13 cellular contexts compared by ENCODE assay signal in the genomic region with DNA sequence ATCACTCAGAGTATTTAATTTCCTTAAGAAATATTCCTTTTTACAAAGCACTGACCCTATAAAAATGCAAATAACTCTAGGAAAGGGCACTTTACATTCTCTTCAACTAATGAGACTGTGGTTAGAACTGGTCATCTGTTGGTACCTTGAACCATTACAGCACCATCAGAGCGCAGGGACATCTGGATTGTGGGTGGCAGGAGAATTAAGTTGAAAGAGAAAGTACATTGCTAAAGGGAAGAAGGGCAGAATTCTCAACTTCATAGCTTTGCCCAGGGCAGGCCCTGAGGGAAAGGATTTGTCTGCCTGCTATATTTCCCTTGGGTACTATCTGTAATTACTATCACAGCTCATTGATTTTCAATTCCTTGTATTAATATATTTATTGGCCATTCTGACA.
DNase-seq lines count a peak whose midpoint lies in the region; ATAC-seq and TF ChIP-seq lines count a peak whose summit lies in the region.
"Had no signal": no experiment of that assay in that cellular context is flagged by ENCODE, and none has a peak within 500 bp of the region (broad histone marks: within the 10 kb centered on the region; RNA-seq: fewer than 3 reads in every experiment).

No MANE protein-coding gene starts in this region.

- dilution Hi-C loops in IMR-90 (cut with HindIII; ENCODE audit: low sequenced_read_pairs, unreplicated experiment): no loop called here

- in situ Hi-C loops in IMR-90 (cut with MboI; ENCODE audit: low sequenced_read_pairs): no loop called here

- H3K14ac ChIP-seq in IMR-90 (replicated peaks; ENCODE audit: low read depth, low read length): 0 out of 2 replicates have a peak overlapping the region, but pooled peaks have one; percentile 53

- peak overlapping the region; percentile 69 for H3K4ac ChIP-seq in IMR-90 (ENCODE audit: low read depth, low read length)

- TF ChIP-seq RAD21 in IMR-90 (IDR thresholded peaks at IDR 0.05; ENCODE audit: low read length) (no peak), neural cell (conservative IDR thresholded peaks at IDR 0.05) (no peak)

- TF ChIP-seq CTCF in BE2C (IDR thresholded peaks at IDR 0.05; ENCODE audit: low read depth, low read length) (no peak), IMR-90 (conservative IDR thresholded peaks at IDR 0.05; ENCODE audit: low read depth, low read length) (no peak), neural cell (IDR thresholded peaks at IDR 0.05; ENCODE audit: poor library complexity, severe bottlenecking) (no peak), right lobe of liver (IDR thresholded peaks at IDR 0.05) (no peak)

- H3K9me2 ChIP-seq in neural cell (ENCODE audit: insufficient read depth, low read length): no peaks in the 10 kb centered on the region

- H3K4me2 ChIP-seq in IMR-90 (ENCODE audit: low read depth, low read length): no peak overlapping the region
- peak overlapping the region; percentile 42 for H3K4me2 ChIP-seq in neural cell (ENCODE audit: low read length)

- no peak for TF ChIP-seq EP300 in neural cell (conservative IDR thresholded peaks at IDR 0.05; ENCODE audit: poor library complexity, severe bottlenecking)

- H3K79me1 ChIP-seq in IMR-90 (ENCODE audit: low read depth in 1 of 2, low read length in 2 of 2): peaks cover 21 to 60% of the 10 kb centered on the region in 2 experiments

- H4K91ac ChIP-seq in IMR-90 (ENCODE audit: insufficient read depth, low read depth, low read length): 0 out of 2 replicates have a peak overlapping the region, but pooled peaks have one; percentile 19

- H2AK5ac ChIP-seq in IMR-90 (ENCODE audit: low read depth, low read length): peak overlapping the region; percentile 37; the same call in 1 of the 2 replicates

- H2BK15ac ChIP-seq in IMR-90 (ENCODE audit: low read depth, low read length): no peak overlapping the region

- H2BK5ac ChIP-seq in IMR-90 (ENCODE audit: low read depth, low read length, poor library complexity, severe bottlenecking): no peak overlapping the region

- BruUV-seq in IMR-90 (replicated peaks; lab: Mats Ljungman, UMichigan): no TSS peak

- H3K9me3 ChIP-seq in BE2C (no peaks in the 10 kb centered on the region), IMR-90 (ENCODE audit: control insufficient read depth, insufficient read depth, low read length) (no peaks in the 10 kb centered on the region), neural cell (ENCODE audit: low read length) (no peaks in the 10 kb centered on the region), right lobe of liver (no peaks in the 10 kb centered on the region)
- H3K9me3 ChIP-seq: Peyer's patch, SJCRH30 had no signal

- H3K36me3 ChIP-seq in BE2C (no peaks in the 10 kb centered on the region), IMR-90 (ENCODE audit: control insufficient read depth, insufficient read depth, low read length) (no peaks in the 10 kb centered on the region), neural cell (ENCODE audit: insufficient read depth, low read length) (no peaks in the 10 kb centered on the region), right lobe of liver (no peaks in the 10 kb centered on the region)
- H3K36me3 ChIP-seq: Peyer's patch, SJCRH30 had no signal

- WGBS in IMR-90 (ENCODE audit: extremely low coverage in 2 of 2, insufficient read length in 1 of 2), 2 experiments: no CpG with 5 or more reads among the region's 1 CpG
- WGBS in right lobe of liver (ENCODE audit: insufficient coverage, low coverage, low lambda C conversion rate, missing lambda C conversion rate): 81% methylated on average over 1 of the region's 1 CpG

- H3K79me2 ChIP-seq in neural cell (replicated peaks; ENCODE audit: insufficient read depth, low read length): peaks cover 3% of the 10 kb centered on the region

- DNase-seq in BE2C (peak; percentile 11), IMR-90 (no peak), astrocyte of the hippocampus (ENCODE audit: low read depth, low spot score) (peak; percentile 41), right lobe of liver (no peak), left ventricle myocardium superior (no peak)
- DNase-seq: CD8-positive, alpha-beta T cell; NCI-H1417 treated with DMSO at 0.1 percent for 48 hours; NCI-H2029; NCI-H510A treated with DMSO at 0.1 percent for 48 hours; Peyer's patch; SJCRH30 had no signal

- H3K23ac ChIP-seq in IMR-90 (ENCODE audit: low read depth, low read length): peak overlapping the region; percentile 35; the same call in 1 of the 2 replicates

- intact Hi-C loops in IMR-90 (cut with micrococcal nuclease): loop anchor here (5.0 kb wide), 1 partner anchor 85 kb away; no protein-coding TSS in a partner anchor
- intact Hi-C loops in right lobe of liver (cut with DNase I): no loop called here
- intact Hi-C loops in left ventricle myocardium superior (cut with micrococcal nuclease): no loop called here

- H2BK20ac ChIP-seq in IMR-90 (ENCODE audit: low read depth, low read length): peak overlapping the region; percentile 53; the same call in 1 of the 2 replicates

- H2AFZ ChIP-seq in IMR-90 (replicated peaks; ENCODE audit: low read length, poor library complexity): no peak overlapping the region
- H2AFZ ChIP-seq in neural cell (ENCODE audit: low read depth, low read length): no peak overlapping the region

- no peaks in the 10 kb centered on the region for H3F3A ChIP-seq in neural cell (ENCODE audit: insufficient read depth, low read length, poor library complexity, severe bottlenecking)

- peak overlapping the region; percentile 14; the same call in 1 of the 2 replicates for H3K18ac ChIP-seq in IMR-90 (ENCODE audit: low read depth, low read length)

- no peak overlapping the region for H3K56ac ChIP-seq in IMR-90 (ENCODE audit: extremely low read depth, insufficient read depth, low read length)

- H3K4me1 ChIP-seq in BE2C (peaks cover 2% of the 10 kb centered on the region), IMR-90 (ENCODE audit: control insufficient read depth, insufficient read depth, low read length) (peaks cover 20% of the 10 kb centered on the region), right lobe of liver (peaks cover 0 to 6% (median 0%) of the 10 kb centered on the region in 4 donors)
- H3K4me1 ChIP-seq: Peyer's patch had no signal

- no peak overlapping the region for H4K5ac ChIP-seq in IMR-90 (ENCODE audit: low read depth, low read length)

- H3K4me3 ChIP-seq in BE2C (ENCODE audit: low read depth, low read length) (no peak overlapping the region), IMR-90 (ENCODE audit: insufficient read depth, low read depth, low read length) (no peak overlapping the region), neural cell (ENCODE audit: low read length) (peak overlapping the region; percentile 34), right lobe of liver (no peak overlapping the region)
- H3K4me3 ChIP-seq: Peyer's patch, SJCRH30 had no signal

- H3K27me3 ChIP-seq in BE2C (no peaks in the 10 kb centered on the region), IMR-90 (ENCODE audit: control insufficient read depth, insufficient read depth, low read length) (no peaks in the 10 kb centered on the region), neural cell (ENCODE audit: insufficient read depth, low read depth, low read length) (no peaks in the 10 kb centered on the region), right lobe of liver (no peaks in the 10 kb centered on the region)
- H3K27me3 ChIP-seq: Peyer's patch, SJCRH30 had no signal

- no peak overlapping the region; a peak in 1 of 4 replicates for H4K8ac ChIP-seq in IMR-90 (ENCODE audit: low read depth in 2 of 2, low read length in 2 of 2)

- H3K9me1 ChIP-seq in IMR-90 (ENCODE audit: insufficient read depth, low read length): peaks cover 13% of the 10 kb centered on the region

- H3K9ac ChIP-seq in IMR-90 (ENCODE audit: low read depth, low read length) (no peak overlapping the region), neural cell (ENCODE audit: low read length) (no peak overlapping the region)

- H4K20me1 ChIP-seq in IMR-90 (ENCODE audit: insufficient read depth, low read length) (0 out of 2 replicates have a peak, but pooled peaks cover 7% of the 10 kb centered on the region), neural cell (ENCODE audit: insufficient read depth) (no peaks in the 10 kb centered on the region)

- H2AK9ac ChIP-seq in IMR-90 (replicated peaks; ENCODE audit: low read depth, low read length, poor library complexity): no peak overlapping the region

- CTCF ChIA-PET in IMR-90 (lab: Yijun Ruan, JAX): no interaction called here

- TF ChIP-seq POLR2A in IMR-90 (IDR thresholded peaks at IDR 0.05; ENCODE audit: low read depth, low read length) (no peak), right lobe of liver (IDR thresholded peaks at IDR 0.05) (no peak)

- H3K27ac ChIP-seq in IMR-90 (ENCODE audit: insufficient read depth, low read length): no peak overlapping the region
- no peak overlapping the region for H3K27ac ChIP-seq in neural cell (ENCODE audit: low read length)
- H3K27ac ChIP-seq in right lobe of liver: no peak overlapping the region
- H3K27ac ChIP-seq: Peyer's patch, SJCRH30 had no signal

- POLR2A ChIA-PET in IMR-90 (lab: Charles Lee; ENCODE audit: unreplicated experiment): no interaction called here

- peak overlapping the region; percentile 51 for H2BK120ac ChIP-seq in IMR-90 (ENCODE audit: low read depth, low read length)

- no peak for ATAC-seq in IMR-90 (ENCODE audit: low read depth)
- no peak for ATAC-seq in right lobe of liver
- ATAC-seq in left ventricle myocardium superior: no peak
- no peak for ATAC-seq in HG03378 (IDR thresholded peaks at IDR 0.05; ENCODE audit: unreplicated experiment)
- ATAC-seq: CD8-positive, alpha-beta T cell had no signal

TF ChIP-seq in IMR-90, 13 proteins besides CTCF, POLR2A, EP300 and RAD21:
- no peak for TF ChIP-seq CHD1 (IDR thresholded peaks at IDR 0.05; ENCODE audit: low read depth, low read length)
- TF ChIP-seq MAZ (IDR thresholded peaks at IDR 0.05; ENCODE audit: borderline replicate concordance, low read depth, low read length): no peak

Comparison
In these comparisons a context has a peak if more than half of its experiments do, and no peak if none do; other contexts are left out.
1. DNase-seq: peak in BE2C (single experiment) and astrocyte of the hippocampus (single experiment); none in IMR-90 (single experiment), right lobe of liver (0 of 3) and left ventricle myocardium superior (single experiment).